In the genomic region with DNA sequence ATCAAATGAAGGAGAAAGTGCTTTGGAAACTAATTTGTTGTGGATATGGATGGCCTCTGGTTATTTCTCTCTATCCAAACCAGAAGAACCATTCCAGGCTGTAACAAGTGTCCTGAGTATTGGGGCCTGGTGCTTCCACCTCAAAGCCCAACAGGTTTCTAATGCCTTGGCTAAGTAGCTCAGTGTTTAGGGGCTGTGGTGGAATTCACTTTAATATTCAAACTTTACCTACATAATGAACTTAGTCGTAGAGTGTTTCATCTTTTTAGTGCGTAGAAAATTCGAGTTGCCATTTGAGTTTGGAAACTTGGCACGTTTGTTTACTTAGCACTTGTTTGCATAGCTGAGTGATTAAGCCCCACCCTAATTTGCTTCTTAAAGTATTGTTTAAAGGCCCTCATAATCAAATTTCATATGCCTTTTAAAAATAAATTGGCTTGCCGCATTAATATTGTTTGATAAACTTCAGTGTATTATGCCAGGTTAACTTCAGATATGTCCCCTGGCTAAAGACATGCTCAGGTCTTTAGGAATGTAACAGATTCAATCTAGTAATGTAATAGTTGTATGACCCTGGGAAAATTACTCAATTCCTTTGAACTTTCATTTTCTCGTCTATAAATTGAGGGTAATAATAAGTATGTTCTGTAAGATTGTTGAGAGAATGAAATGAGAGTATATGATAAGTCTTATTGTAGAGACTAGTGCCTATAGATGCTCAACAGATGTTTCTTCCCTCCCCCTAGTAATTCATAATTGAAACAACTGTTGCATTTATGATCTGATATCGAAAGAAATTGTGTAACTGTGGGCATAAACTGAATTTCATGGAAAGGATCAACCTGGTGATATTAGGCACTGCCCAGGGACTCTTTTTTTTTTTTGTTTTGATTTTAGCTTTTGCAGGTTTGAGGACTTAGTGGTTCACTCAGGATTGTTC, we compare ENCODE assay signal across 8 cellular contexts. TPM values are rescaled to one million over a fixed set of nuclear protein-coding genes. Genes with fewer than 3 reads are reported as not detected.
A peak's percentile ranks its signal among the peaks of the same experiment; 100 is the strongest.
DNase-seq lines count a peak whose midpoint lies in the region; ATAC-seq and TF ChIP-seq lines count a peak whose summit lies in the region.

No MANE protein-coding gene starts in this region.

- H3K27me3 ChIP-seq in gastrocnemius medialis: no peaks in the 10 kb centered on the region

- peaks cover 16 to 19% of the 10 kb centered on the region in 2 donors for H3K4me1 ChIP-seq in gastrocnemius medialis

- H3K4me3 ChIP-seq in GM12864 (ENCODE audit: low read depth, low read length) (peak overlapping the region; percentile 90), SK-N-MC (peak overlapping the region; percentile 91), fibroblast of mammary gland (ENCODE audit: control insufficient read depth, low read depth, low read length) (peak overlapping the region; percentile 71), gastrocnemius medialis (peak overlapping the region; percentile 81 to 92 (median 84))

- H3K36me3 ChIP-seq in SK-N-MC (ENCODE audit: insufficient read depth, low read length): no peaks in the 10 kb centered on the region
- H3K36me3 ChIP-seq in gastrocnemius medialis: no peaks in the 10 kb centered on the region

- no peak overlapping the region for H3K27ac ChIP-seq in SK-N-MC
- H3K27ac ChIP-seq in gastrocnemius medialis: peak overlapping the region; percentile 76 to 87 (median 84)

- no peaks in the 10 kb centered on the region for H3K9me3 ChIP-seq in SK-N-MC (ENCODE audit: low read depth, low read length)
- no peaks in the 10 kb centered on the region for H3K9me3 ChIP-seq in gastrocnemius medialis

- peak overlapping the region; percentile 93 for H3K9ac ChIP-seq in SK-N-MC (ENCODE audit: insufficient read length)

- DNase-seq in GM12864 (ENCODE audit: low read depth) (no peak), SK-N-MC (ENCODE audit: low read depth, low spot score) (no peak), fibroblast of mammary gland (ENCODE audit: low read depth) (no peak), gastrocnemius medialis (no peak), NCI-H226 (no peak), putamen (ENCODE audit: low spot score) (no peak), HK-2 (ENCODE audit: unreplicated experiment) (no peak), T-helper 9 cell (no peak)

- TF ChIP-seq POLR2A in gastrocnemius medialis (IDR thresholded peaks at IDR 0.05): no peak

- TF ChIP-seq CTCF in GM12864 (IDR thresholded peaks at IDR 0.05; ENCODE audit: low read depth, low read length, missing control alignments) (no peak), fibroblast of mammary gland (conservative IDR thresholded peaks at IDR 0.05; ENCODE audit: control insufficient read depth, insufficient read depth, low read depth, low read length) (no peak), gastrocnemius medialis (IDR thresholded peaks at IDR 0.05 in 4 of 5, conservative IDR thresholded peaks at IDR 0.05 in 1 of 5) (no peak)

- ATAC-seq in gastrocnemius medialis: no peak

- intact Hi-C loops in gastrocnemius medialis (cut with DNase I; ENCODE audit: low total_unique reads): no loop called here

- in situ Hi-C loops in gastrocnemius medialis (cut with MboI; ENCODE audit: low sequenced_read_pairs in 4 of 4): no loop called here

RNA-seq across cellular contexts. Expression of a gene that starts 1.6 kb away (rescaled TPM):
- 10 to 100 TPM; 14.9 to 34.7 (median 23.4) TPM for total RNA-seq in gastrocnemius medialis

RNA-seq across cellular contexts. Expression of a gene that starts 39.6 kb away (rescaled TPM):
- under 1 TPM in 2 of 4 donors, not detected in 2; 0.27 to 0.46 TPM for total RNA-seq in gastrocnemius medialis
